ENCODE assay signal across 26 cellular contexts in genomic region chr1:96191165-96191564, GRCh38.
"Had no signal": no experiment of that assay in that cellular context is flagged by ENCODE, and none has a peak within 500 bp of the region (broad histone marks: within the 10 kb centered on the region; RNA-seq: fewer than 3 reads in every experiment).

No MANE protein-coding gene starts in this region.

- H3K27ac ChIP-seq: left lung, lower lobe of right lung, pancreas, prostate gland, sigmoid colon, spleen, tibial nerve, uterus had no signal

- H3K9me3 ChIP-seq: pancreas, prostate gland, uterus had no signal

- H3K36me3 ChIP-seq: left lung, lower lobe of right lung, pancreas, prostate gland, sigmoid colon, spleen, tibial nerve, uterus had no signal

- H3K4me1 ChIP-seq: left lung, lower lobe of right lung, pancreas, prostate gland, sigmoid colon, spleen, tibial nerve, uterus had no signal

- H3K36me3 Mint-ChIP-seq: stimulated activated effector memory CD8-positive, alpha-beta T cell treated with anti-CD3 and anti-CD28 coated beads, Interleukin-12 subunit alpha, Interleukin-12 subunit beta, amount 100 ng/mL, for 72 hours; type B pancreatic cell had no signal

- H3K4me1 Mint-ChIP-seq: naive thymus-derived CD8-positive, alpha-beta T cell; nephron; neural crest cell; stimulated activated effector memory CD8-positive, alpha-beta T cell treated with anti-CD3 and anti-CD28 coated beads, Interleukin-12 subunit alpha, Interleukin-12 subunit beta, amount 100 ng/mL, for 72 hours; stimulated activated naive CD8-positive, alpha-beta T cell treated with anti-CD3 and anti-CD28 coated beads, Interleukin-15, amount 100 ng/mL, for 72 hours had no signal

- DNase-seq: hippocampal formation; left colon; left lung; lower lobe of right lung; mammary epithelial cell; mesenchymal stem cell; naive thymus-derived CD8-positive, alpha-beta T cell; nucleus accumbens; pancreas; posterior cingulate gyrus; retina; right cardiac atrium; sigmoid colon; small intestine; spleen; stimulated activated CD4-positive, alpha-beta T cell treated with anti-CD3 and anti-CD28 coated beads, Interleukin-4, amount 100 ng/mL, for 24 hours; stimulated activated naive CD4-positive, alpha-beta T cell; stimulated activated naive CD8-positive, alpha-beta T cell treated with anti-CD3 and anti-CD28 coated beads, Interleukin-15, amount 100 ng/mL, for 72 hours; substantia nigra; uterus had no signal

- H3K27me3 Mint-ChIP-seq: naive thymus-derived CD8-positive, alpha-beta T cell; stimulated activated naive CD8-positive, alpha-beta T cell treated with anti-CD3 and anti-CD28 coated beads, Interleukin-15, amount 100 ng/mL, for 72 hours; type B pancreatic cell had no signal

- H3K4me3 Mint-ChIP-seq: naive thymus-derived CD8-positive, alpha-beta T cell; nephron; neural crest cell; stimulated activated effector memory CD8-positive, alpha-beta T cell treated with anti-CD3 and anti-CD28 coated beads, Interleukin-12 subunit alpha, Interleukin-12 subunit beta, amount 100 ng/mL, for 72 hours; stimulated activated naive CD8-positive, alpha-beta T cell treated with anti-CD3 and anti-CD28 coated beads, Interleukin-15, amount 100 ng/mL, for 72 hours; type B pancreatic cell had no signal

- H3K27ac Mint-ChIP-seq: naive thymus-derived CD8-positive, alpha-beta T cell; nephron; stimulated activated effector memory CD8-positive, alpha-beta T cell treated with anti-CD3 and anti-CD28 coated beads, Interleukin-12 subunit alpha, Interleukin-12 subunit beta, amount 100 ng/mL, for 72 hours; stimulated activated naive CD8-positive, alpha-beta T cell treated with anti-CD3 and anti-CD28 coated beads, Interleukin-15, amount 100 ng/mL, for 72 hours; type B pancreatic cell had no signal

- H3K27me3 ChIP-seq: left lung, pancreas, sigmoid colon, spleen, tibial nerve, uterus had no signal

- H3K4me3 ChIP-seq: left lung, lower lobe of right lung, pancreas, prostate gland, sigmoid colon, spleen, tibial nerve, uterus had no signal
